In the genomic region with DNA sequence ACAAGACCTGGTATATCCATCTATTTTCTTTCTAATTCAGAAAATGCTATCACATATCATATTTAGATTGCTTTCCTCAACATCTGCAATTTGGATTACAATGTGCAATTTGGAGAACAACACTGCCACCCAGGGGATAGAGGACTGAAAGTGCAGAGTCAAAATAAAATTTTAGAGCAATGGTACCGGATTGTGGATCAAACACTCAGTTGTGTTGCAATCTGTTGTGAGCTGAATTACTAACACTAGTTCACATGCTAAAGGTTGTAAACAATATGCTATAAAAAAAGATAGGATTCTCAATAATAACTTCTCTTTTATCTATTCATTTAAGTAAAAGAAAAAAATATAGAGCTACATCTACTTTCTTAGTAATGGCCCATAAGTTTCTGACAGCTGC, we compare ENCODE assay signal across 8 cellular contexts. TPM values are rescaled to one million over a fixed set of nuclear protein-coding genes. Genes with fewer than 3 reads are reported as not detected.
DNase-seq lines count a peak whose midpoint lies in the region; ATAC-seq, FAIRE-seq and TF ChIP-seq lines count a peak whose summit lies in the region.

No MANE protein-coding gene starts in this region.

- TF ChIP-seq RAD21 in A549 (conservative IDR thresholded peaks at IDR 0.05 in 1 of 2, IDR thresholded peaks at IDR 0.05 in 1 of 2) (peak; percentile 77 to 85), K562 (CRISPR knock-in tag; conservative IDR thresholded peaks at IDR 0.05 in 1 of 2, IDR thresholded peaks at IDR 0.05 in 1 of 2) (peak; percentile 71 to 83)

- TF ChIP-seq CTCF in A549 (IDR thresholded peaks at IDR 0.05): peak; percentile 81
- peak; percentile 49 for TF ChIP-seq CTCF in GM06990 (IDR thresholded peaks at IDR 0.05; ENCODE audit: insufficient read depth, low read length, poor library complexity, severe bottlenecking)
- peak; percentile 19 to 69 (median 58); a peak in 3 of 6 replicates for TF ChIP-seq CTCF in K562 (IDR thresholded peaks at IDR 0.05 in 2 of 3, conservative IDR thresholded peaks at IDR 0.05 in 1 of 3; ENCODE audit: insufficient read depth in 2 of 3, low read depth in 1 of 3, low read length in 3 of 3)
- TF ChIP-seq CTCF in left lung (IDR thresholded peaks at IDR 0.05): peak; percentile 40 to 54

- no peaks in the 10 kb centered on the region for H3K79me2 ChIP-seq in K562 (ENCODE audit: control insufficient read depth, insufficient read depth, low read length)

- ATAC-seq in A549 (peak; percentile 62 to 73; a peak in 4 of 6 replicates), HG02885 (IDR thresholded peaks at IDR 0.05; ENCODE audit: poor library complexity, unreplicated experiment) (peak; percentile 78), K562 (peak; percentile 77), left lung (peak; percentile 76)

- in situ Hi-C loops in K562 (cut with MboI): no loop called here

- H2AFZ ChIP-seq in K562 (ENCODE audit: low read depth, low read length): no peak overlapping the region

- no peak overlapping the region for H3K27ac ChIP-seq in A549
- H3K27ac ChIP-seq in K562 (ENCODE audit: extremely low read depth, low read depth, low read length): no peak overlapping the region
- H3K27ac ChIP-seq in left lung: no peak overlapping the region

- no peak overlapping the region for H3K9ac ChIP-seq in K562 (ENCODE audit: insufficient read depth in 1 of 2, low read depth in 2 of 2, low read length in 2 of 2)

- WGBS in A549 (ENCODE audit: missing lambda C conversion rate): 5% methylated on average over 1 of the region's 1 CpG
- WGBS in K562 (ENCODE audit: insufficient coverage, low coverage, missing lambda C conversion rate): 13% methylated on average over 1 of the region's 1 CpG

- H3K27me3 ChIP-seq in GM06990 (replicated peaks; ENCODE audit: control insufficient read depth, insufficient read depth, low read length): no peaks in the 10 kb centered on the region
- no peaks in the 10 kb centered on the region for H3K27me3 ChIP-seq in K562 (ENCODE audit: control insufficient read depth in 2 of 2, insufficient read depth in 2 of 2, low read length in 2 of 2)
- H3K27me3 ChIP-seq in left lung: no peaks in the 10 kb centered on the region

- H3K4me1 ChIP-seq in A549 (no peaks in the 10 kb centered on the region), K562 (replicated peaks in 1 of 2; ENCODE audit: control insufficient read depth in 2 of 2, insufficient read depth in 2 of 2, low read length in 2 of 2) (0 out of 5 replicates have a peak, but pooled peaks cover 0 to 6% of the 10 kb centered on the region in 2 experiments), left lung (no peaks in the 10 kb centered on the region)

- BruUV-seq in K562 (replicated peaks; lab: Mats Ljungman, UMichigan): no TSS peak

- intact Hi-C loops in K562 (cut with micrococcal nuclease) (loop anchor here (5.0 kb wide), 1 partner anchor 1293 kb away; no protein-coding TSS in a partner anchor), left lung (cut with DNase I) (no loop called here)

- peak; percentile 37 to 49 for DNase-seq in A549 (ENCODE audit: low read depth in 1 of 2, low spot score in 1 of 2)
- no peak for DNase-seq in GM06990 (ENCODE audit: extremely low read depth, insufficient read length)
- peak; percentile 2 for DNase-seq in NCI-H510A treated with DMSO at 0.1 percent for 48 hours (lab: John Stamatoyannopoulos, UW)
- DNase-seq in K562 (ENCODE audit: extremely low read depth in 1 of 4, low spot score in 3 of 4): peak; percentile 17 to 62 (median 34)
- no peak for DNase-seq in left lung
- no peak for DNase-seq in cerebellar nuclear complex (lab: John Stamatoyannopoulos, UW)
- no peak for DNase-seq in NK-92 (lab: John Stamatoyannopoulos, UW; ENCODE audit: unreplicated experiment)

- H3K36me3 ChIP-seq in GM06990 (ENCODE audit: control insufficient read depth, insufficient read depth, low read length): no peaks in the 10 kb centered on the region
- no peaks in the 10 kb centered on the region for H3K36me3 ChIP-seq in K562 (ENCODE audit: control insufficient read depth, insufficient read depth, low read length)
- H3K36me3 ChIP-seq in left lung: no peaks in the 10 kb centered on the region

- POLR2A ChIA-PET in A549 (lab: Yijun Ruan, JAX): interaction anchor here (0.6 kb wide), 1 partner anchor 9 kb away, joined by 7 read pairs; no protein-coding TSS in a partner anchor
- POLR2A ChIA-PET in K562 (lab: Yijun Ruan, JAX): interaction anchor here (1.0 kb wide), 1 partner anchor 12 kb away, joined by 4 read pairs; a partner anchor contains a TSS

- no peak for TF ChIP-seq EP300 in A549 (IDR thresholded peaks at IDR 0.05)
- TF ChIP-seq EP300 in K562 (IDR thresholded peaks at IDR 0.05; ENCODE audit: low read length): no peak

- no peak for TF ChIP-seq POLR2A in A549 (IDR thresholded peaks at IDR 0.05; ENCODE audit: low read length)
- TF ChIP-seq POLR2A in K562 (conservative IDR thresholded peaks at IDR 0.05): no peak

- FAIRE-seq in A549 (lab: Jason Lieb, UNC): peak; percentile 84
- FAIRE-seq in K562 (lab: Jason Lieb, UNC): peak; percentile 83

- CTCF ChIA-PET in A549 (lab: Yijun Ruan, JAX) (interaction anchor here (0.7 to 3.2 kb wide), 16 partner anchors 9 to 1293 kb away, joined by 3 to 43 read pairs (median 4); a partner anchor contains a TSS), K562 (lab: Yijun Ruan, JAX; ENCODE audit: low intra/inter-chr PET ratio) (interaction anchor here (0.6 kb wide), 1 partner anchor 207 kb away, joined by 4 read pairs; no protein-coding TSS in a partner anchor)

- no peaks in the 10 kb centered on the region for H3K9me1 ChIP-seq in K562 (ENCODE audit: control insufficient read depth, insufficient read depth, low read length)

- no peaks in the 10 kb centered on the region for H3K9me3 ChIP-seq in A549
- no peaks in the 10 kb centered on the region; the same call in 1 of the 2 replicates for H3K9me3 ChIP-seq in K562 (replicated peaks; ENCODE audit: control insufficient read depth, insufficient read depth, low read depth, low read length)
- H3K9me3 ChIP-seq in left lung: no peaks in the 10 kb centered on the region

- H3K4me3 ChIP-seq in A549 (no peak overlapping the region), GM06990 (replicated peaks; ENCODE audit: low read depth, low read length) (no peak overlapping the region), K562 (no peak overlapping the region), left lung (no peak overlapping the region)

- no peak overlapping the region for H3K4me2 ChIP-seq in A549
- H3K4me2 ChIP-seq in K562 (ENCODE audit: insufficient read depth, low read length): no peak overlapping the region

- no peaks in the 10 kb centered on the region for H4K20me1 ChIP-seq in K562 (replicated peaks; ENCODE audit: control insufficient read depth, insufficient read depth, low read length)

TF ChIP-seq in A549, 52 proteins besides CTCF, POLR2A, EP300 and RAD21 (continues in another document):
- TF ChIP-seq POLR2AphosphoS2 (conservative IDR thresholded peaks at IDR 0.05; ENCODE audit: low read length): no peak
- no peak for TF ChIP-seq BHLHE40 (IDR thresholded peaks at IDR 0.05; ENCODE audit: low read depth, low read length)
- TF ChIP-seq, protein P1, sequence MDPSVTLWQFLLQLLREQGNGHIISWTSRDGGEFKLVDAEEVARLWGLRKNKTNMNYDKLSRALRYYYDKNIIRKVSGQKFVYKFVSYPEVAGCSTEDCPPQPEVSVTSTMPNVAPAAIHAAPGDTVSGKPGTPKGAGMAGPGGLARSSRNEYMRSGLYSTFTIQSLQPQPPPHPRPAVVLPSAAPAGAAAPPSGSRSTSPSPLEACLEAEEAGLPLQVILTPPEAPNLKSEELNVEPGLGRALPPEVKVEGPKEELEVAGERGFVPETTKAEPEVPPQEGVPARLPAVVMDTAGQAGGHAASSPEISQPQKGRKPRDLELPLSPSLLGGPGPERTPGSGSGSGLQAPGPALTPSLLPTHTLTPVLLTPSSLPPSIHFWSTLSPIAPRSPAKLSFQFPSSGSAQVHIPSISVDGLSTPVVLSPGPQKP (IDR thresholded peaks at IDR 0.05; ENCODE audit: low read depth, low read length): no peak

TF ChIP-seq in K562, 482 proteins besides CTCF, POLR2A, EP300 and RAD21 (continues in another document):
- TF ChIP-seq SUPT5H (IDR thresholded peaks at IDR 0.05): no peak
- no peak for TF ChIP-seq ZNF778 (CRISPR knock-in tag; IDR thresholded peaks at IDR 0.05)
- no peak for TF ChIP-seq CEBPG (CRISPR knock-in tag; IDR thresholded peaks at IDR 0.05)
- TF ChIP-seq CEBPG (tag; conservative IDR thresholded peaks at IDR 0.05 in 1 of 2, IDR thresholded peaks at IDR 0.05 in 1 of 2): peak; percentile 18 to 29; a peak in 2 of 4 replicates

RNA-seq across cellular contexts. Expression of a gene that starts 11.9 kb away (rescaled TPM):
- polyA plus RNA-seq in A549 (2011; rRNA removed) (10.5 and 16.0 TPM in 2 replicates), A549 (2017; fragmentation: RNase III; extraction: RNeasy Plus Mini Kit Qiagen cat#74134 plus additional on column Dnase treatment) (9.8 to 10.7 TPM (median 10.0 TPM) in 3 replicates), K562 (2011; rRNA removed) (7.4 and 10.8 TPM in 2 replicates), K562 (2014; fragmentation: Illumina TruSeq; extraction: Trizol) (13.0 and 16.3 TPM in 2 replicates), K562 (2014; fragmentation: Nextera tagmentation; extraction: Ambion mirVana) (10 to 100 TPM; 16.1 to 17.0 TPM), K562 (2014; rRNA removed) (10.6 and 11.7 TPM in 2 replicates)
- polyA plus RNA-seq in A549 (2012; cell fraction: cytosol; rRNA removed): 1.5 and 1.6 TPM in 2 replicates
- 0.76 and 1.5 TPM in 2 replicates for polyA plus RNA-seq in A549 (2012; cell fraction: nucleus; rRNA removed)
- polyA minus RNA-seq in A549 (2011; rRNA and poly(A)+ RNA removed): 4.8 and 5.8 TPM in 2 replicates
- total RNA-seq in K562 (2011; cell fraction: chromatin; rRNA removed; ENCODE audit: low replicate concordance): 3.8 and 20.1 TPM in 2 replicates
- 1.8 and 3.7 TPM in 2 replicates for total RNA-seq in K562 (2011; cell fraction: nucleolus; rRNA removed)
- total RNA-seq in K562 (2011; cell fraction: nucleoplasm; rRNA removed): 7.1 and 9.3 TPM in 2 replicates
- total RNA-seq in K562 (2014; rRNA removed) (11.3 and 13.0 TPM in 2 replicates), K562 (2014; rRNA removed; fragmentation: Illumina TruSeq; extraction: Trizol) (24.7 and 28.9 TPM in 2 replicates), K562 (2015; rRNA removed; fragmentation: Illumina TruSeq; extraction: Trizol) (25.4 and 30.0 TPM in 2 replicates), K562 (2021) (13.5 and 14.9 TPM in 2 replicates), left lung (10 to 100 TPM; 11.1 to 13.8 TPM)
- polyA plus RNA-seq in K562 (2011; cell fraction: cytosol; rRNA removed): 1.5 and 2.4 TPM in 2 replicates
- polyA plus RNA-seq in K562 (2011; cell fraction: nucleus; rRNA removed): 1.7 and 2.4 TPM in 2 replicates
- 7.1 and 11.7 TPM in 2 replicates for polyA plus RNA-seq in K562 (2012)
- polyA minus RNA-seq in K562 (2011; rRNA and poly(A)+ RNA removed): 10.8 and 13.1 TPM in 2 replicates
- polyA minus RNA-seq in K562 (2011; cell fraction: cytosol; rRNA and poly(A)+ RNA removed): 4.6 and 5.9 TPM in 2 replicates
- 4.4 and 12.6 TPM in 2 replicates for polyA minus RNA-seq in K562 (2011; cell fraction: nucleus; rRNA and poly(A)+ RNA removed)

Comparison
In these comparisons a context has a peak if more than half of its experiments do, and no peak if none do; other contexts are left out.
1. DNase-seq: peak in A549 (2 of 2), NCI-H510A treated with DMSO at 0.1 percent for 48 hours (single experiment) and K562 (4 of 4); none in GM06990 (single experiment), left lung (0 of 2), cerebellar nuclear complex (0 of 2) and NK-92 (single experiment).
2. Peak in every context shown above with its lines, with median percentiles within 50 percentile points of each other: ATAC-seq and CTCF ChIP-seq.